ENCODE assay signal across 10 cellular contexts in the genomic region with DNA sequence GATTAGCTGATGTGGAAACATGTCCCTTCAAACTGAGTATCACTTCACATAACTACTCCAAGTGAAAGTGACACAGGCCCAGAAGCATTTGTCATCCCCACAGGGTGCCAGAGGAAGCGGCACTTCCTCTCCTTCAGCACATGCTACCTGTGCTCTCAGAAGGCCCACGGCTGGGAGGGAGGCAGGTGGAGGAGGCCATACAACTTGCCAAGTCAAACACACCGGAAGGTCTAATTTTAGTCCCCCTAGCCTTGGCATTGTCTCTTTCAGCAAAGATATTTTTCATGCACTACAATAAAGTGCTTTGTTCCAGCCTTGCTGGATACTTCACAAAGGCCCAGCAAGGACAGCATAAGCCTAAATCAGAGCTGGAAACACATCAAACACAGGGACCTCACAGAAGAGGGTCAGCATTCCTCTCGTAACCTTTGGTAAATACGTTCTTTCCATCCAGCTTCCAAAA. TPM values are rescaled to one million over a fixed set of nuclear protein-coding genes. Genes with fewer than 3 reads are reported as not detected.
DNase-seq lines count a peak whose midpoint lies in the region; ATAC-seq, FAIRE-seq and TF ChIP-seq lines count a peak whose summit lies in the region.
"Had no signal": no experiment of that assay in that cellular context is flagged by ENCODE, and none has a peak within 500 bp of the region (broad histone marks: within the 10 kb centered on the region; RNA-seq: fewer than 3 reads in every experiment).

No MANE protein-coding gene starts in this region.

- H3K36me3 ChIP-seq in small intestine (ENCODE audit: control insufficient read depth in 2 of 2, insufficient read depth in 2 of 2, low read length in 2 of 2) (no peaks in the 10 kb centered on the region), upper lobe of left lung (no peaks in the 10 kb centered on the region)

- H3K4me1 ChIP-seq in small intestine (ENCODE audit: control insufficient read depth in 2 of 2, insufficient read depth in 1 of 2, low read depth in 1 of 2, low read length in 1 of 2) (no peaks in the 10 kb centered on the region), upper lobe of left lung (no peaks in the 10 kb centered on the region)

- no peak for TF ChIP-seq EP300 in upper lobe of left lung (IDR thresholded peaks at IDR 0.05)

- WGBS in small intestine, 3 donors: 74% methylated on average over 5 of the region's 5 CpGs
- 60 to 65% methylated on average over 5 of the region's 5 CpGs for WGBS in upper lobe of left lung, 2 donors

- peak; percentile 69 for ATAC-seq in GM19452 (IDR thresholded peaks at IDR 0.05; ENCODE audit: unreplicated experiment)
- ATAC-seq in HG03175 (IDR thresholded peaks at IDR 0.05; ENCODE audit: unreplicated experiment): peak; percentile 74
- ATAC-seq in upper lobe of left lung (ENCODE audit: low FRiP score in 2 of 2): no peak
- ATAC-seq in GM19023 (IDR thresholded peaks at IDR 0.05; ENCODE audit: unreplicated experiment): no peak

- DNase-seq in COR-L47 (lab: John Stamatoyannopoulos, UW) (peak; percentile 86), cerebellar nuclear complex (lab: John Stamatoyannopoulos, UW) (peak; percentile 86 to 97), small intestine (no peak), CD14-positive monocyte (ENCODE audit: low spot score) (no peak), upper lobe of left lung (no peak)
- DNase-seq: activated effector memory CD4-positive, alpha-beta T cell treated with Interleukin-2 at 50 U/mL for 16 hours had no signal

- H3K27ac Mint-ChIP-seq in CD14-positive monocyte: no peak overlapping the region

- H3K4me3 Mint-ChIP-seq in CD14-positive monocyte: no peak overlapping the region

- H3K4me3 ChIP-seq in small intestine (ENCODE audit: low read depth in 1 of 2, low read length in 2 of 2): no peak overlapping the region
- H3K4me3 ChIP-seq in upper lobe of left lung: no peak overlapping the region
- H3K4me3 ChIP-seq: dorsolateral prefrontal cortex had no signal

- intact Hi-C loops in CD14-positive monocyte (cut with micrococcal nuclease): no loop called here

- H3K27me3 ChIP-seq in small intestine (ENCODE audit: control insufficient read depth in 2 of 2, insufficient read depth in 2 of 2, low read length in 2 of 2): no peaks in the 10 kb centered on the region
- no peaks in the 10 kb centered on the region for H3K27me3 ChIP-seq in upper lobe of left lung
- H3K27me3 ChIP-seq: dorsolateral prefrontal cortex had no signal

- H3K9me3 Mint-ChIP-seq in CD14-positive monocyte: peaks cover 0 to 4% (median 2%) of the 10 kb centered on the region in 7 donors

- H3K27ac ChIP-seq in small intestine (ENCODE audit: low read depth in 1 of 2, low read length in 1 of 2): no peak overlapping the region
- H3K27ac ChIP-seq in upper lobe of left lung: no peak overlapping the region

- H3K4me1 Mint-ChIP-seq in CD14-positive monocyte: no peaks in the 10 kb centered on the region

- no peaks in the 10 kb centered on the region for H3K36me3 Mint-ChIP-seq in CD14-positive monocyte

- no peak for TF ChIP-seq POLR2A in upper lobe of left lung (IDR thresholded peaks at IDR 0.05)

- H3K9me3 ChIP-seq in small intestine (ENCODE audit: control insufficient read depth, low read depth) (no peaks in the 10 kb centered on the region), upper lobe of left lung (no peaks in the 10 kb centered on the region)

- no peak for FAIRE-seq in small intestine (lab: Jason Lieb, UNC)

- TF ChIP-seq CTCF in CD14-positive monocyte (IDR thresholded peaks at IDR 0.05) (no peak), upper lobe of left lung (IDR thresholded peaks at IDR 0.05) (no peak)

- H3K27me3 Mint-ChIP-seq in CD14-positive monocyte (ENCODE audit: low read depth in 3 of 3): peaks cover 2 to 6% (median 5%) of the 10 kb centered on the region in 3 donors

RNA-seq across cellular contexts. Expression of a gene that starts 38.0 kb away (rescaled TPM):
- under 1 TPM in 2 of 3 donors, not detected in 1; 0.07 to 0.54 TPM for polyA plus RNA-seq in small intestine
- not detected for polyA plus RNA-seq in CD14-positive monocyte
- total RNA-seq in upper lobe of left lung: 1 to 10 TPM in 1 of 6 donors, under 1 TPM in 2, not detected in 3; 0.33 to 1.2 (median 0.94) TPM

Comparison
In these comparisons a context has a peak if more than half of its experiments do, and no peak if none do; other contexts are left out.
1. DNase-seq: peak in COR-L47 (single experiment) and cerebellar nuclear complex (2 of 2); none in small intestine (single experiment), CD14-positive monocyte (single experiment) and upper lobe of left lung (0 of 2).
2. ATAC-seq: peak in GM19452 (single experiment) and HG03175 (single experiment); none in upper lobe of left lung (0 of 2) and GM19023 (single experiment).